In genomic region chr11:27926981-27927481, GRCh38 we compare ENCODE assay signal across 13 cellular contexts.
DNase-seq lines count a peak whose midpoint lies in the region; ATAC-seq, FAIRE-seq and TF ChIP-seq lines count a peak whose summit lies in the region.
"Had no signal": no experiment of that assay in that cellular context is flagged by ENCODE, and none has a peak within 500 bp of the region (broad histone marks: within the 10 kb centered on the region; RNA-seq: fewer than 3 reads in every experiment).

No MANE protein-coding gene starts in this region.

- H3K27me3 ChIP-seq in HL-60 (ENCODE audit: insufficient read depth, poor library complexity, severe bottlenecking) (no peaks in the 10 kb centered on the region), SJCRH30 (no peaks in the 10 kb centered on the region), HepG2 (ENCODE audit: control insufficient read depth in 1 of 2, insufficient read depth in 2 of 2, low read length in 2 of 2) (no peaks in the 10 kb centered on the region; a peak in 1 of 5 replicates)

- H3K4me2 ChIP-seq in HepG2 (ENCODE audit: low read depth, low read length) = no peak overlapping the region

- 3% methylated on average over 4 of the region's 4 CpGs for WGBS in HepG2 (ENCODE audit: low lambda C conversion rate)

- H3K9me3 ChIP-seq in SJCRH30 (replicated peaks) (no peaks in the 10 kb centered on the region), HepG2 (ENCODE audit: low read length) (no peaks in the 10 kb centered on the region)

- TF ChIP-seq CTCF in AG09319 (IDR thresholded peaks at IDR 0.05; ENCODE audit: low read depth, low read length) (no peak), HL-60 (IDR thresholded peaks at IDR 0.05; ENCODE audit: insufficient read depth, low read length) (no peak), HepG2 (CRISPR knock-in tag; IDR thresholded peaks at IDR 0.05) (no peak)

- TF ChIP-seq EP300 in HepG2 (IDR thresholded peaks at IDR 0.05; ENCODE audit: low read depth in 2 of 2, low read length in 2 of 2) (no peak), HepG2 (CRISPR knock-in tag; IDR thresholded peaks at IDR 0.05; ENCODE audit: borderline replicate concordance) (no peak)

- TF ChIP-seq RAD21 in HepG2 (CRISPR knock-in tag; IDR thresholded peaks at IDR 0.05) = no peak

- ATAC-seq in HepG2 (no peak), HG02571 (IDR thresholded peaks at IDR 0.05; ENCODE audit: unreplicated experiment) (no peak)
- ATAC-seq: left ventricle myocardium superior had no signal

- peak; percentile 57 for DNase-seq in AG09319 (ENCODE audit: extremely low read depth, low read depth)
- DNase-seq in HL-60 (ENCODE audit: low read depth in 1 of 2, low spot score in 1 of 2) = peak; percentile 61 to 80
- peak; percentile 47 to 56 for DNase-seq in SJCRH30
- DNase-seq in fibroblast of peridontal ligament (ENCODE audit: extremely low read depth) = peak; percentile 86
- DNase-seq in HepG2 (ENCODE audit: low spot score) = no peak
- DNase-seq in DMS53 treated with DMSO at 0.1 percent for 48 hours (lab: John Stamatoyannopoulos, UW; ENCODE audit: unreplicated experiment) = no peak
- DNase-seq in ecto neural progenitor cell (ENCODE audit: low spot score) = no peak
- DNase-seq: activated B cell treated with CpG ODN at 0.5 μM for 24 hours, Calu3, left ventricle myocardium superior, NCI-H345 had no signal

- no peaks in the 10 kb centered on the region for H4K20me1 ChIP-seq in HepG2 (ENCODE audit: insufficient read depth, low read length)

- H3K4me1 ChIP-seq in SJCRH30 (peaks cover 6% of the 10 kb centered on the region; the same call in 1 of the 2 replicates), HepG2 (ENCODE audit: insufficient read depth, low read length) (no peaks in the 10 kb centered on the region)

- POLR2A ChIA-PET in HepG2 (lab: Yijun Ruan, JAX) = no interaction called here

- no TSS peak for BruUV-seq in HepG2 (replicated peaks; lab: Mats Ljungman, UMichigan)

- H3K4me3 ChIP-seq in HL-60 (replicated peaks; ENCODE audit: insufficient read depth, low read length) (no peak overlapping the region), SJCRH30 (no peak overlapping the region), HepG2 (replicated peaks in 1 of 3; ENCODE audit: insufficient read depth in 1 of 3, low read depth in 2 of 3, low read length in 3 of 3) (no peak overlapping the region)

- no peak for TF ChIP-seq POLR2A in HepG2 (IDR thresholded peaks at IDR 0.05; ENCODE audit: insufficient read depth in 1 of 2, low read depth in 2 of 2, low read length in 2 of 2)

- no peak overlapping the region for H3K9ac ChIP-seq in HepG2 (ENCODE audit: insufficient read depth, low read depth, low read length)

- CTCF ChIA-PET in HepG2 (lab: Yijun Ruan, JAX; ENCODE audit: low intra/inter-chr PET ratio, low total read pairs) = no interaction called here

- peak overlapping the region; percentile 45 for H3K27ac ChIP-seq in HL-60 (replicated peaks)
- H3K27ac ChIP-seq in SJCRH30 = no peak overlapping the region
- no peak overlapping the region for H3K27ac ChIP-seq in HepG2 (ENCODE audit: extremely low read length, insufficient read depth, low read length)
- H3K27ac ChIP-seq: epithelial cell of prostate had no signal

- H2AFZ ChIP-seq in HepG2 (ENCODE audit: low read length) = no peak overlapping the region

- H3K36me3 ChIP-seq in SJCRH30 (no peaks in the 10 kb centered on the region), HepG2 (replicated peaks in 1 of 2; ENCODE audit: control insufficient read depth in 1 of 2, insufficient read depth in 2 of 2, low read length in 2 of 2) (no peaks in the 10 kb centered on the region)

- no peak for FAIRE-seq in HepG2 (lab: Jason Lieb, UNC)

- in situ Hi-C loops in HepG2 (cut with HindIII; ENCODE audit: extremely low pct_ligation_motif_present, low pct_unique_long_range_greater_than_20kb) = no loop called here

- H3K79me2 ChIP-seq in HepG2 (ENCODE audit: insufficient read depth, low read length) = no peaks in the 10 kb centered on the region

- intact Hi-C loops in HepG2 (cut with micrococcal nuclease; ENCODE audit: unreplicated experiment) = no loop called here

TF ChIP-seq in HepG2, 621 proteins besides CTCF, POLR2A, EP300 and RAD21:
- no peak for TF ChIP-seq ZNF367 (CRISPR knock-in tag; IDR thresholded peaks at IDR 0.05; ENCODE audit: borderline replicate concordance)
- TF ChIP-seq ATF3 (CRISPR knock-in tag; IDR thresholded peaks at IDR 0.05) = no peak
- TF ChIP-seq ZFP36 (IDR thresholded peaks at IDR 0.05; ENCODE audit: borderline replicate concordance, low read depth, low read length, partially characterized antibody) = no peak
- no peak for TF ChIP-seq ZNF589 (CRISPR knock-in tag; conservative IDR thresholded peaks at IDR 0.05)
- no peak for TF ChIP-seq RBM22 (optimal IDR thresholded peaks at IDR 0.05; ENCODE audit: low read length)
TF ChIP-seq in HepG2: peak in this region for 0.

Comparison
In these comparisons a context has a peak if more than half of its experiments do, and no peak if none do; other contexts are left out.
1. DNase-seq: peak in AG09319 (single experiment), HL-60 (2 of 2), SJCRH30 (2 of 2) and fibroblast of peridontal ligament (single experiment); none in HepG2 (single experiment), DMS53 treated with DMSO at 0.1 percent for 48 hours (single experiment) and ecto neural progenitor cell (single experiment).